Comparison of ENCODE assay signal across 1 cellular context in the genomic region with DNA sequence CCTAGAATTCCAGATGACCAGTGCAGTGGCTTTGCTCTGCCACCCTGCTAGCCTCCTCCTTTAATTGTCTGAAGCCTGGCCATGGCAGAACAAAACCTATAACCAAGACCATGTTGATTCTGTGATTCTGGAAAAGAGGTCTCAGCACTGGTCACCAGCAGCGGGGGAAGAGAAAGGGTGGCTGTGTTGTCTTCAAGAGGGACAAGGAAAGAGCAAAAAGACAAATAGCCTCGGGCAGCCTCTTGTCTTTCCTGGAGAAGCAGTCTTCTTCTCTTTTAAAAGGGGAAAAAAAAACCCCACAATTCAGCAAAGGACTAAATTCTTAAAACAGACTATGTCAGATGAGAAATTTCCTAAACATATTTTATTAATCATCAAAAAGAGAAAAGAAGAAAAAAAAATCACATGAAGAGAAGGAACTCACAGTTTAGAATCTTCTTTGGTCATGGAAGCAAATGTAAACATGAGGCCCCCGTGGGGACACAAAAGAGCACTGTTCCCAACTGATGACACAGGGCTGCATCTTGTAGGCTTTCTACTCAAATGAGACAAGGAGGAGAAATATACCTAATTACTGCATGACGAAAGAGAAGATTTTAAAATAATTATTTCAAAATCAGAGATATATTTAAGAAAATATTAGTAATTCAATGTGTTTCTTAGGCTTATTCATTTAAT.
TF ChIP-seq lines count a peak whose summit lies in the region.

No MANE protein-coding gene starts in this region.

TF ChIP-seq in WTC11, 78 proteins besides CTCF, POLR2A, EP300 and RAD21 (continued from another document):
- TF ChIP-seq, protein P1, sequence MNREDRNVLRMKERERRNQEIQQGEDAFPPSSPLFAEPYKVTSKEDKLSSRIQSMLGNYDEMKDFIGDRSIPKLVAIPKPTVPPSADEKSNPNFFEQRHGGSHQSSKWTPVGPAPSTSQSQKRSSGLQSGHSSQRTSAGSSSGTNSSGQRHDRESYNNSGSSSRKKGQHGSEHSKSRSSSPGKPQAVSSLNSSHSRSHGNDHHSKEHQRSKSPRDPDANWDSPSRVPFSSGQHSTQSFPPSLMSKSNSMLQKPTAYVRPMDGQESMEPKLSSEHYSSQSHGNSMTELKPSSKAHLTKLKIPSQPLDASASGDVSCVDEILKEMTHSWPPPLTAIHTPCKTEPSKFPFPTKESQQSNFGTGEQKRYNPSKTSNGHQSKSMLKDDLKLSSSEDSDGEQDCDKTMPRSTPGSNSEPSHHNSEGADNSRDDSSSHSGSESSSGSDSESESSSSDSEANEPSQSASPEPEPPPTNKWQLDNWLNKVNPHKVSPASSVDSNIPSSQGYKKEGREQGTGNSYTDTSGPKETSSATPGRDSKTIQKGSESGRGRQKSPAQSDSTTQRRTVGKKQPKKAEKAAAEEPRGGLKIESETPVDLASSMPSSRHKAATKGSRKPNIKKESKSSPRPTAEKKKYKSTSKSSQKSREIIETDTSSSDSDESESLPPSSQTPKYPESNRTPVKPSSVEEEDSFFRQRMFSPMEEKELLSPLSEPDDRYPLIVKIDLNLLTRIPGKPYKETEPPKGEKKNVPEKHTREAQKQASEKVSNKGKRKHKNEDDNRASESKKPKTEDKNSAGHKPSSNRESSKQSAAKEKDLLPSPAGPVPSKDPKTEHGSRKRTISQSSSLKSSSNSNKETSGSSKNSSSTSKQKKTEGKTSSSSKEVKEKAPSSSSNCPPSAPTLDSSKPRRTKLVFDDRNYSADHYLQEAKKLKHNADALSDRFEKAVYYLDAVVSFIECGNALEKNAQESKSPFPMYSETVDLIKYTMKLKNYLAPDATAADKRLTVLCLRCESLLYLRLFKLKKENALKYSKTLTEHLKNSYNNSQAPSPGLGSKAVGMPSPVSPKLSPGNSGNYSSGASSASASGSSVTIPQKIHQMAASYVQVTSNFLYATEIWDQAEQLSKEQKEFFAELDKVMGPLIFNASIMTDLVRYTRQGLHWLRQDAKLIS (CRISPR knock-in tag; IDR thresholded peaks at IDR 0.05; ENCODE audit: borderline replicate concordance) = no peak
